1 cellular context compared by ENCODE assay signal in the genomic region with DNA sequence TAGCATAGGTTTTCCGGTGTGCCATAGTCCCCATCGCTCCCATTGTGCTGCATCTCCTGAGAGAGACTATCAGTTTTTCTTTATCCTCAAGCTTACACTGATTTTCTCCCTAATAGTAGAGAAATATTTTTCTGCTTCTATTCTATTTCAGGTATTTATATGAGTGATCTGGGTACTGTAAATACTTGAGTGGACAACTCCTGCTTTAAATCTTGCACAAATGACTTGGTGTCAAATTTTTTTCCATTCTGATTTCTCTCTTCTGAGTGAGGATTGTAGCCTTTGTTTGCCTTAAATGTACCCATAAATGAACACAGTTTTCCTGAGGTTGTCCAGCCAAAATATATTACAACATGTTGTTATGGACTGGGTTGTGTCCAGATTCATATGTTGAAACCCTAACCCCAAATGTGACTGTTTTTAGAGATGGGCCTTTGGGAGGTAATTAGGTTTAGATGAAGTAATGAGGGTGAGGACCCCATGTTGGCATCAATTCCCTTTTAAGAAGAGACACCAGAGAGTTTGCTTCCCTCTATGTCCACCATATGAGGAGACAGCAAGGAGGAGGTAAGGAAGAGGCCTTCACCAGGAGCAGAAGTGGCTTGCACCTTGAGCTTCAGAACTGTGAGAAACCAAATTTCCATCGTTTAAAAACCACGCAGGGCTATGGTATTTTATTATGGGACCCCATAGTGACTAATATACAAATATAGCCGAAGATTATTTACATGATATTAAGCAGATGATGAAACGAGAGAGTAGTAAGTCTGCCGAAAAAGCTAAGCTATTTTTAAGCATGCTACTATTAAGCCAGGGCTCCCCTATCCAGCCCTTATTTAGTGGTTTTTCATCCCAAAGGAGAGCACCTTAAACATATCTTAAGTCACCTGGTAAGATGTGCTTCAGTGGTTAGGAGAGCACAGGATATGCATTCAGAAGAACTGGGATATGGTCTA.
TF ChIP-seq lines count a peak whose summit lies in the region.

No MANE protein-coding gene starts in this region.

TF ChIP-seq in SK-N-SH, 30 proteins besides CTCF, POLR2A, EP300 and RAD21 (continued from another document):
- TF ChIP-seq, protein P1, sequence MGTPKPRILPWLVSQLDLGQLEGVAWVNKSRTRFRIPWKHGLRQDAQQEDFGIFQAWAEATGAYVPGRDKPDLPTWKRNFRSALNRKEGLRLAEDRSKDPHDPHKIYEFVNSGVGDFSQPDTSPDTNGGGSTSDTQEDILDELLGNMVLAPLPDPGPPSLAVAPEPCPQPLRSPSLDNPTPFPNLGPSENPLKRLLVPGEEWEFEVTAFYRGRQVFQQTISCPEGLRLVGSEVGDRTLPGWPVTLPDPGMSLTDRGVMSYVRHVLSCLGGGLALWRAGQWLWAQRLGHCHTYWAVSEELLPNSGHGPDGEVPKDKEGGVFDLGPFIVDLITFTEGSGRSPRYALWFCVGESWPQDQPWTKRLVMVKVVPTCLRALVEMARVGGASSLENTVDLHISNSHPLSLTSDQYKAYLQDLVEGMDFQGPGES (IDR thresholded peaks at IDR 0.05; ENCODE audit: low read depth, low read length) = no peak
- TF ChIP-seq, protein P2, sequence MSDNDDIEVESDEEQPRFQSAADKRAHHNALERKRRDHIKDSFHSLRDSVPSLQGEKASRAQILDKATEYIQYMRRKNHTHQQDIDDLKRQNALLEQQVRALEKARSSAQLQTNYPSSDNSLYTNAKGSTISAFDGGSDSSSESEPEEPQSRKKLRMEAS (IDR thresholded peaks at IDR 0.05; ENCODE audit: low read depth) = no peak
- TF ChIP-seq GATA2 (CRISPR knock-in tag; IDR thresholded peaks at IDR 0.05) (no peak), POLR2AphosphoS5 (IDR thresholded peaks at IDR 0.05; ENCODE audit: low read depth, low read length) (no peak), ELF1 (IDR thresholded peaks at IDR 0.05) (no peak), CHD2 (IDR thresholded peaks at IDR 0.05; ENCODE audit: low read length, partially characterized antibody) (no peak), YY1 (IDR thresholded peaks at IDR 0.05; ENCODE audit: low read depth) (no peak), RFX5 (IDR thresholded peaks at IDR 0.05; ENCODE audit: low read length) (no peak), JUND (IDR thresholded peaks at IDR 0.05) (no peak), FOXJ3 (CRISPR knock-in tag; IDR thresholded peaks at IDR 0.05) (no peak), EZH2phosphoT487 (IDR thresholded peaks at IDR 0.05; ENCODE audit: borderline replicate concordance, low read depth) (no peak)
